Comparison of ENCODE assay signal across 21 cellular contexts in genomic region chr1:24526045-24526444, GRCh38. TPM values are rescaled to one million over a fixed set of nuclear protein-coding genes. Genes with fewer than 3 reads are reported as not detected.
DNase-seq lines count a peak whose midpoint lies in the region; ATAC-seq, FAIRE-seq and TF ChIP-seq lines count a peak whose summit lies in the region.
"Had no signal": no experiment of that assay in that cellular context is flagged by ENCODE, and none has a peak within 500 bp of the region (broad histone marks: within the 10 kb centered on the region; RNA-seq: fewer than 3 reads in every experiment).

No MANE protein-coding gene starts in this region.

- no peak overlapping the region for H2AFZ ChIP-seq in HepG2 (ENCODE audit: low read length)

- 82% methylated on average over 7 of the region's 7 CpGs for WGBS in HepG2 (ENCODE audit: low lambda C conversion rate)
- 70% methylated on average over 7 of the region's 7 CpGs for WGBS in right lobe of liver (ENCODE audit: insufficient coverage, low coverage, low lambda C conversion rate, missing lambda C conversion rate)

- DNase-seq in activated CD8-positive, alpha-beta T cell treated with anti-CD3 and anti-CD28 coated beads for 36 hours: no peak
- DNase-seq in activated CD8-positive, alpha-beta T cell treated with anti-CD3 and anti-CD28 coated beads, Interleukin-2, amount 10 ng/mL, durations not matched to agents 7 days and 5 days: no peak
- no peak for DNase-seq in HepG2 (ENCODE audit: low spot score)
- DNase-seq in right lobe of liver: no peak
- no peak for DNase-seq in WERI-Rb-1
- DNase-seq in naive thymus-derived CD4-positive, alpha-beta T cell: no peak
- no peak for DNase-seq in effector CD8-positive, alpha-beta T cell (lab: John Stamatoyannopoulos, UW)
- DNase-seq in inferior parietal cortex (ENCODE audit: extremely low spot score): no peak
- DNase-seq: BE2C, GOT3, NCI-H1417, NCI-H187, NCI-H2107, NCI-H2227 treated with DMSO at 0.1 percent for 48 hours, NCI-H510A treated with DMSO at 0.1 percent for 48 hours, NCI-H774, OCI-M1, SHP77 had no signal

- FAIRE-seq in HepG2 (lab: Jason Lieb, UNC): no peak
- FAIRE-seq: D721Med had no signal

- CTCF ChIA-PET in activated CD8-positive, alpha-beta T cell treated with anti-CD3 and anti-CD28 coated beads for 36 hours (lab: Charles Lee): interaction anchor here (0.7 to 9.4 kb wide), 18 partner anchors 8 to 327 kb away, joined by 3 to 110 read pairs (median 8); partner anchors contain the start of genes NIPAL3 and RCAN3
- CTCF ChIA-PET in activated CD8-positive, alpha-beta T cell treated with anti-CD3 and anti-CD28 coated beads, Interleukin-2, amount 10 ng/mL, durations not matched to agents 7 days and 5 days (lab: Charles Lee): interaction anchor here (0.8 to 11.7 kb wide), 24 partner anchors 8 to 324 kb away, joined by 3 to 159 read pairs (median 8); partner anchors contain the start of genes NIPAL3, RCAN3 and STPG1
- CTCF ChIA-PET in HepG2 (lab: Yijun Ruan, JAX; ENCODE audit: low intra/inter-chr PET ratio, low total read pairs): no interaction called here
- CTCF ChIA-PET in naive thymus-derived CD4-positive, alpha-beta T cell (lab: Charles Lee): interaction anchor here (0.8 to 4.2 kb wide), 19 partner anchors 8 to 327 kb away, joined by 3 to 43 read pairs (median 6); partner anchors contain the start of genes NIPAL3, RCAN3 and STPG1

- no peak for TF ChIP-seq CTCF in activated CD8-positive, alpha-beta T cell treated with anti-CD3 and anti-CD28 coated beads for 36 hours (IDR thresholded peaks at IDR 0.05)
- TF ChIP-seq CTCF in HepG2 (CRISPR knock-in tag; IDR thresholded peaks at IDR 0.05): no peak
- no peak for TF ChIP-seq CTCF in right lobe of liver (IDR thresholded peaks at IDR 0.05)
- no peak for TF ChIP-seq CTCF in WERI-Rb-1 (IDR thresholded peaks at IDR 0.05; ENCODE audit: low read depth, low read length)

- no peak overlapping the region for H3K9ac ChIP-seq in HepG2 (ENCODE audit: insufficient read depth, low read depth, low read length)
- H3K9ac ChIP-seq: KMS-11 had no signal

- H3K27ac ChIP-seq in HepG2 (ENCODE audit: extremely low read length, insufficient read depth, low read length): no peak overlapping the region
- no peak overlapping the region for H3K27ac ChIP-seq in right lobe of liver
- peak overlapping the region; percentile 41; the same call in 1 of the 2 replicates for H3K27ac ChIP-seq in WERI-Rb-1
- peak overlapping the region; percentile 40 for H3K27ac ChIP-seq in naive thymus-derived CD4-positive, alpha-beta T cell (ENCODE audit: low read depth, low read length)
- H3K27ac ChIP-seq: KMS-11 had no signal

- ATAC-seq in activated CD8-positive, alpha-beta T cell treated with anti-CD3 and anti-CD28 coated beads for 36 hours: no peak
- ATAC-seq in activated CD8-positive, alpha-beta T cell treated with anti-CD3 and anti-CD28 coated beads, Interleukin-2, amount 10 ng/mL, durations not matched to agents 7 days and 5 days: no peak
- no peak for ATAC-seq in HepG2
- no peak for ATAC-seq in right lobe of liver
- no peak for ATAC-seq in naive thymus-derived CD4-positive, alpha-beta T cell

- no TSS peak for BruUV-seq in HepG2 (replicated peaks; lab: Mats Ljungman, UMichigan)

- peaks cover 38% of the 10 kb centered on the region for H3K4me1 ChIP-seq in HepG2 (ENCODE audit: insufficient read depth, low read length)
- H3K4me1 ChIP-seq in right lobe of liver: no peaks in the 10 kb centered on the region
- H3K4me1 ChIP-seq in naive thymus-derived CD4-positive, alpha-beta T cell (ENCODE audit: control insufficient read depth in 2 of 2, insufficient read depth in 2 of 2, low read length in 2 of 2): peaks cover 0 to 49% of the 10 kb centered on the region in 2 donors
- H3K4me1 ChIP-seq: BE2C had no signal

- H3K4me3 ChIP-seq in HepG2 (replicated peaks in 1 of 3; ENCODE audit: insufficient read depth in 1 of 3, low read depth in 2 of 3, low read length in 3 of 3) (no peak overlapping the region), right lobe of liver (no peak overlapping the region), WERI-Rb-1 (ENCODE audit: low read depth, low read length) (no peak overlapping the region)
- no peak overlapping the region for H3K4me3 ChIP-seq in naive thymus-derived CD4-positive, alpha-beta T cell (ENCODE audit: low read length)

- H3K36me3 Mint-ChIP-seq in activated CD8-positive, alpha-beta T cell treated with anti-CD3 and anti-CD28 coated beads for 36 hours (ENCODE audit: low read depth): peaks cover 15% of the 10 kb centered on the region
- peaks cover 38% of the 10 kb centered on the region for H3K36me3 Mint-ChIP-seq in activated CD8-positive, alpha-beta T cell treated with anti-CD3 and anti-CD28 coated beads, Interleukin-2, amount 10 ng/mL, durations not matched to agents 7 days and 5 days (ENCODE audit: low read depth)
- peaks cover 7 to 34% (median 31%) of the 10 kb centered on the region in 5 donors for H3K36me3 Mint-ChIP-seq in naive thymus-derived CD4-positive, alpha-beta T cell

- H3K27ac Mint-ChIP-seq in activated CD8-positive, alpha-beta T cell treated with anti-CD3 and anti-CD28 coated beads for 36 hours: peak overlapping the region; percentile 71
- no peak overlapping the region for H3K27ac Mint-ChIP-seq in activated CD8-positive, alpha-beta T cell treated with anti-CD3 and anti-CD28 coated beads, Interleukin-2, amount 10 ng/mL, durations not matched to agents 7 days and 5 days
- peak overlapping the region in 8 of 9 donors; percentile 30 to 92 (median 85) for H3K27ac Mint-ChIP-seq in naive thymus-derived CD4-positive, alpha-beta T cell

- in situ Hi-C loops in HepG2 (cut with HindIII; ENCODE audit: extremely low pct_ligation_motif_present, low pct_unique_long_range_greater_than_20kb): no loop called here

- TF ChIP-seq POLR2A in HepG2 (IDR thresholded peaks at IDR 0.05; ENCODE audit: insufficient read depth in 1 of 2, low read depth in 2 of 2, low read length in 2 of 2) (no peak), right lobe of liver (IDR thresholded peaks at IDR 0.05) (no peak)

- H3K4me3 Mint-ChIP-seq in activated CD8-positive, alpha-beta T cell treated with anti-CD3 and anti-CD28 coated beads for 36 hours: no peak overlapping the region
- H3K4me3 Mint-ChIP-seq in activated CD8-positive, alpha-beta T cell treated with anti-CD3 and anti-CD28 coated beads, Interleukin-2, amount 10 ng/mL, durations not matched to agents 7 days and 5 days: no peak overlapping the region
- peak overlapping the region in 8 of 10 donors; percentile 27 to 68 (median 52) for H3K4me3 Mint-ChIP-seq in naive thymus-derived CD4-positive, alpha-beta T cell

- H4K20me1 ChIP-seq in HepG2 (ENCODE audit: insufficient read depth, low read length): no peaks in the 10 kb centered on the region

- H3K79me2 ChIP-seq in HepG2 (ENCODE audit: insufficient read depth, low read length): no peaks in the 10 kb centered on the region

- intact Hi-C loops in activated CD8-positive, alpha-beta T cell treated with anti-CD3 and anti-CD28 coated beads for 36 hours (cut with micrococcal nuclease): no loop called here
- intact Hi-C loops in HepG2 (cut with micrococcal nuclease; ENCODE audit: unreplicated experiment): loop anchor here (2.0 kb wide), 1 partner anchor 111 kb away; the partner anchor contains the start of gene NIPAL3
- intact Hi-C loops in right lobe of liver (cut with DNase I): no loop called here
- intact Hi-C loops in naive thymus-derived CD4-positive, alpha-beta T cell (cut with micrococcal nuclease): loop anchor here (2.0 to 5.0 kb wide), 3 partner anchors 61 to 109 kb away; no protein-coding TSS in a partner anchor

- H3K9me3 ChIP-seq in HepG2 (ENCODE audit: low read length) (no peaks in the 10 kb centered on the region), right lobe of liver (no peaks in the 10 kb centered on the region), WERI-Rb-1 (ENCODE audit: severe bottlenecking) (no peaks in the 10 kb centered on the region)
- H3K9me3 ChIP-seq in naive thymus-derived CD4-positive, alpha-beta T cell (ENCODE audit: control insufficient read depth in 2 of 3, low read length in 3 of 3): no peaks in the 10 kb centered on the region
- H3K9me3 ChIP-seq: BE2C had no signal

- peaks cover 52% of the 10 kb centered on the region for H3K4me1 Mint-ChIP-seq in activated CD8-positive, alpha-beta T cell treated with anti-CD3 and anti-CD28 coated beads for 36 hours (ENCODE audit: low read depth)
- H3K4me1 Mint-ChIP-seq in activated CD8-positive, alpha-beta T cell treated with anti-CD3 and anti-CD28 coated beads, Interleukin-2, amount 10 ng/mL, durations not matched to agents 7 days and 5 days (ENCODE audit: low read depth): peaks cover 21% of the 10 kb centered on the region
- H3K4me1 Mint-ChIP-seq in naive thymus-derived CD4-positive, alpha-beta T cell: peaks cover 26 to 86% (median 69%) of the 10 kb centered on the region in 7 donors

- H3K36me3 ChIP-seq in HepG2 (replicated peaks in 1 of 2; ENCODE audit: control insufficient read depth in 1 of 2, insufficient read depth in 2 of 2, low read length in 2 of 2): peaks cover 1 to 2% of the 10 kb centered on the region in 2 experiments; a peak in 1 of 5 replicates
- no peaks in the 10 kb centered on the region for H3K36me3 ChIP-seq in right lobe of liver
- no peaks in the 10 kb centered on the region for H3K36me3 ChIP-seq in WERI-Rb-1
- peaks cover 0 to 26% (median 0%) of the 10 kb centered on the region in 3 experiments for H3K36me3 ChIP-seq in naive thymus-derived CD4-positive, alpha-beta T cell (ENCODE audit: control insufficient read depth in 2 of 3, insufficient read depth in 3 of 3, low read length in 3 of 3)
- H3K36me3 ChIP-seq: BE2C had no signal

- TF ChIP-seq EP300 in HepG2 (IDR thresholded peaks at IDR 0.05; ENCODE audit: low read depth in 2 of 2, low read length in 2 of 2) (no peak), HepG2 (CRISPR knock-in tag; IDR thresholded peaks at IDR 0.05; ENCODE audit: borderline replicate concordance) (no peak)

- H3K4me2 ChIP-seq in HepG2 (ENCODE audit: low read depth, low read length): no peak overlapping the region
- H3K4me2 ChIP-seq: KMS-11 had no signal

- H3K27me3 Mint-ChIP-seq in activated CD8-positive, alpha-beta T cell treated with anti-CD3 and anti-CD28 coated beads for 36 hours: no peaks in the 10 kb centered on the region
- H3K27me3 Mint-ChIP-seq in activated CD8-positive, alpha-beta T cell treated with anti-CD3 and anti-CD28 coated beads, Interleukin-2, amount 10 ng/mL, durations not matched to agents 7 days and 5 days (ENCODE audit: low read depth): no peaks in the 10 kb centered on the region
- H3K27me3 Mint-ChIP-seq in naive thymus-derived CD4-positive, alpha-beta T cell: no peaks in the 10 kb centered on the region

- no peak for TF ChIP-seq RAD21 in HepG2 (CRISPR knock-in tag; IDR thresholded peaks at IDR 0.05)

- H3K9me3 Mint-ChIP-seq in activated CD8-positive, alpha-beta T cell treated with anti-CD3 and anti-CD28 coated beads for 36 hours: no peaks in the 10 kb centered on the region
- H3K9me3 Mint-ChIP-seq in activated CD8-positive, alpha-beta T cell treated with anti-CD3 and anti-CD28 coated beads, Interleukin-2, amount 10 ng/mL, durations not matched to agents 7 days and 5 days (ENCODE audit: insufficient read depth): no peaks in the 10 kb centered on the region
- no peaks in the 10 kb centered on the region for H3K9me3 Mint-ChIP-seq in naive thymus-derived CD4-positive, alpha-beta T cell

- POLR2A ChIA-PET in activated CD8-positive, alpha-beta T cell treated with anti-CD3 and anti-CD28 coated beads for 36 hours (lab: Charles Lee): interaction anchor here (1.0 to 3.5 kb wide), 7 partner anchors 9 to 24 kb away, joined by 3 to 16 read pairs (median 5); partner anchors contain the start of gene RCAN3
- POLR2A ChIA-PET in activated CD8-positive, alpha-beta T cell treated with anti-CD3 and anti-CD28 coated beads, Interleukin-2, amount 10 ng/mL, durations not matched to agents 7 days and 5 days (lab: Charles Lee): no interaction called here
- POLR2A ChIA-PET in HepG2 (lab: Yijun Ruan, JAX): interaction anchor here (1.0 kb wide), 1 partner anchor 23 kb away, joined by 3 read pairs; no protein-coding TSS in a partner anchor
- POLR2A ChIA-PET in naive thymus-derived CD4-positive, alpha-beta T cell (lab: Charles Lee): interaction anchor here (0.9 to 7.3 kb wide), 11 partner anchors 9 to 103 kb away, joined by 3 to 99 read pairs (median 7); partner anchors contain the start of gene RCAN3

- H3K27me3 ChIP-seq in HepG2 (ENCODE audit: control insufficient read depth in 1 of 2, insufficient read depth in 2 of 2, low read length in 2 of 2) (no peaks in the 10 kb centered on the region), right lobe of liver (no peaks in the 10 kb centered on the region), WERI-Rb-1 (ENCODE audit: insufficient read depth, low read depth, severe bottlenecking) (no peaks in the 10 kb centered on the region)
- H3K27me3 ChIP-seq in naive thymus-derived CD4-positive, alpha-beta T cell (ENCODE audit: control insufficient read depth in 2 of 2, insufficient read depth in 2 of 2, low read length in 2 of 2): no peaks in the 10 kb centered on the region

RNA-seq across cellular contexts. Expression of gene RCAN3, which starts 23.4 kb away (rescaled TPM):
- total RNA-seq in activated CD8-positive, alpha-beta T cell treated with anti-CD3 and anti-CD28 coated beads for 36 hours: 10 to 100 TPM; 55.3 to 56.8 TPM
- total RNA-seq in activated CD8-positive, alpha-beta T cell treated with anti-CD3 and anti-CD28 coated beads, Interleukin-2, amount 10 ng/mL, durations not matched to agents 7 days and 5 days: 10 to 100 TPM; 63.7 to 65.6 TPM
- total RNA-seq in HepG2 (2016; rRNA removed; fragmentation: Illumina TruSeq; extraction: Trizol) (13.3 and 13.6 TPM in 2 replicates), right lobe of liver (1 to 10 TPM; 1.2 to 3.1 (median 2.1) TPM)
- 11.1 and 12.8 TPM in 2 replicates for total RNA-seq in HepG2 (2016; cell fraction: cytosol; rRNA removed; fragmentation: Illumina TruSeq; extraction: Trizol; ENCODE audit: low read depth)
- total RNA-seq in HepG2 (2016; cell fraction: insoluble cytoplasmic fraction; rRNA removed; fragmentation: Illumina TruSeq; extraction: Trizol): 12.7 and 13.1 TPM in 2 replicates
- total RNA-seq in HepG2 (2016; cell fraction: membrane; rRNA removed; fragmentation: Illumina TruSeq; extraction: Trizol): 11.4 and 12.2 TPM in 2 replicates
- 6.8 and 7.8 TPM in 2 replicates for total RNA-seq in HepG2 (2016; cell fraction: nucleus; rRNA removed; fragmentation: Illumina TruSeq; extraction: Trizol)
- 10.9 and 12.2 TPM in 2 replicates for polyA plus RNA-seq in HepG2 (2011; rRNA removed)
- polyA plus RNA-seq in HepG2 (2011; cell fraction: cytosol; rRNA removed): 7.5 and 10.9 TPM in 2 replicates
- polyA plus RNA-seq in HepG2 (2011; cell fraction: nucleus; rRNA removed): 5.9 and 6.3 TPM in 2 replicates
- 8.9 and 12.1 TPM in 2 replicates for polyA plus RNA-seq in HepG2 (2012)
- polyA plus RNA-seq in HepG2 (2016; cell fraction: cytosol; fragmentation: Illumina TruSeq; extraction: Trizol; ENCODE audit: low read depth): 5.1 and 5.8 TPM in 2 replicates
- polyA plus RNA-seq in HepG2 (2016; cell fraction: insoluble cytoplasmic fraction; fragmentation: Illumina TruSeq; extraction: Trizol; ENCODE audit: low read depth): 11.8 and 14.0 TPM in 2 replicates
- polyA plus RNA-seq in HepG2 (2016; cell fraction: membrane; fragmentation: Illumina TruSeq; extraction: Trizol; ENCODE audit: low read depth): 9.8 and 11.1 TPM in 2 replicates
- polyA plus RNA-seq in HepG2 (2016; cell fraction: nucleus; fragmentation: Illumina TruSeq; extraction: Trizol; ENCODE audit: insufficient read depth, low read depth): 11.0 and 12.1 TPM in 2 replicates
- polyA minus RNA-seq in HepG2 (2011; rRNA and poly(A)+ RNA removed; ENCODE audit: low replicate concordance): 5.6 and 20.2 TPM in 2 replicates
- 12.3 and 12.5 TPM in 2 replicates for polyA minus RNA-seq in HepG2 (2011; cell fraction: cytosol; rRNA and poly(A)+ RNA removed)
- polyA minus RNA-seq in HepG2 (2011; cell fraction: nucleus; rRNA and poly(A)+ RNA removed): 4.2 and 8.7 TPM in 2 replicates
- 100 to 1,000 TPM in 4 of 5 experiments, 10 to 100 TPM in 1; 68.5 to 247 (median 183) TPM for total RNA-seq in naive thymus-derived CD4-positive, alpha-beta T cell
- 100 to 1,000 TPM; 171 to 179 TPM for polyA plus RNA-seq in naive thymus-derived CD4-positive, alpha-beta T cell

RNA-seq across cellular contexts. Expression of gene NCMAP, which starts 29.8 kb away (rescaled TPM):
- under 1 TPM; 0.11 to 0.20 TPM for total RNA-seq in activated CD8-positive, alpha-beta T cell treated with anti-CD3 and anti-CD28 coated beads for 36 hours
- total RNA-seq in activated CD8-positive, alpha-beta T cell treated with anti-CD3 and anti-CD28 coated beads, Interleukin-2, amount 10 ng/mL, durations not matched to agents 7 days and 5 days: under 1 TPM in 1 of 2 experiments, not detected in 1; 0.05 TPM
- total RNA-seq in HepG2 (2016; rRNA removed; fragmentation: Illumina TruSeq; extraction: Trizol): 2.7 and 2.9 TPM in 2 replicates
- total RNA-seq in HepG2 (2016; cell fraction: cytosol; rRNA removed; fragmentation: Illumina TruSeq; extraction: Trizol; ENCODE audit: low read depth): 1.1 and 1.7 TPM in 2 replicates
- total RNA-seq in HepG2 (2016; cell fraction: insoluble cytoplasmic fraction; rRNA removed; fragmentation: Illumina TruSeq; extraction: Trizol): 2.5 and 2.7 TPM in 2 replicates
- total RNA-seq in HepG2 (2016; cell fraction: membrane; rRNA removed; fragmentation: Illumina TruSeq; extraction: Trizol): 3.6 and 4.1 TPM in 2 replicates
- 1.3 and 1.7 TPM in 2 replicates for total RNA-seq in HepG2 (2016; cell fraction: nucleus; rRNA removed; fragmentation: Illumina TruSeq; extraction: Trizol)
- 20.0 and 22.0 TPM in 2 replicates for polyA plus RNA-seq in HepG2 (2011; rRNA removed)
- 16.3 and 22.0 TPM in 2 replicates for polyA plus RNA-seq in HepG2 (2011; cell fraction: cytosol; rRNA removed)
- polyA plus RNA-seq in HepG2 (2011; cell fraction: nucleus; rRNA removed): 6.2 and 8.2 TPM in 2 replicates
- polyA plus RNA-seq in HepG2 (2012): 9.9 and 19.2 TPM in 2 replicates
- polyA plus RNA-seq in HepG2 (2016; cell fraction: cytosol; fragmentation: Illumina TruSeq; extraction: Trizol; ENCODE audit: low read depth): 1.1 and 1.6 TPM in 2 replicates
- polyA plus RNA-seq in HepG2 (2016; cell fraction: insoluble cytoplasmic fraction; fragmentation: Illumina TruSeq; extraction: Trizol; ENCODE audit: low read depth): 2.0 and 2.2 TPM in 2 replicates
- 2.3 and 3.2 TPM in 2 replicates for polyA plus RNA-seq in HepG2 (2016; cell fraction: membrane; fragmentation: Illumina TruSeq; extraction: Trizol; ENCODE audit: low read depth)
- 2.1 and 2.3 TPM in 2 replicates for polyA plus RNA-seq in HepG2 (2016; cell fraction: nucleus; fragmentation: Illumina TruSeq; extraction: Trizol; ENCODE audit: insufficient read depth, low read depth)
- 28.8 TPM in 1 of 2 replicates, not detected in the other for polyA minus RNA-seq in HepG2 (2011; rRNA and poly(A)+ RNA removed; ENCODE audit: low replicate concordance)
- 13.1 and 18.4 TPM in 2 replicates for polyA minus RNA-seq in HepG2 (2011; cell fraction: cytosol; rRNA and poly(A)+ RNA removed)
- polyA minus RNA-seq in HepG2 (2011; cell fraction: nucleus; rRNA and poly(A)+ RNA removed): 6.2 and 9.0 TPM in 2 replicates
- 1 to 10 TPM in 3 of 6 experiments, under 1 TPM in 3; 0.81 to 2.6 (median 0.99) TPM for total RNA-seq in right lobe of liver
- under 1 TPM in 1 of 5 experiments, not detected in 4; 0.13 TPM for total RNA-seq in naive thymus-derived CD4-positive, alpha-beta T cell
- under 1 TPM; 0.10 to 0.12 TPM for polyA plus RNA-seq in naive thymus-derived CD4-positive, alpha-beta T cell
- total RNA-seq: A172 had no signal

Comparison
In these comparisons a context has a peak if more than half of its experiments do, and no peak if none do; other contexts are left out.
1. intact Hi-C loops: an anchor here in HepG2 (2.0 kb wide) and naive thymus-derived CD4-positive, alpha-beta T cell (2.0 to 5.0 kb wide); none called in activated CD8-positive, alpha-beta T cell treated with anti-CD3 and anti-CD28 coated beads for 36 hours and right lobe of liver.
2. H3K4me3 Mint-ChIP-seq: peak in naive thymus-derived CD4-positive, alpha-beta T cell (8 of 10); none in activated CD8-positive, alpha-beta T cell treated with anti-CD3 and anti-CD28 coated beads for 36 hours (single experiment) and activated CD8-positive, alpha-beta T cell treated with anti-CD3 and anti-CD28 coated beads, Interleukin-2, amount 10 ng/mL, durations not matched to agents 7 days and 5 days (single experiment).
3. H3K27ac ChIP-seq: peak in WERI-Rb-1 (single experiment) and naive thymus-derived CD4-positive, alpha-beta T cell (single experiment); none in HepG2 (single experiment) and right lobe of liver (0 of 3).